12 cellular contexts compared by ENCODE assay signal in genomic region chr3:123143669-123144411, GRCh38. TPM values are rescaled to one million over a fixed set of nuclear protein-coding genes. Genes with fewer than 3 reads are reported as not detected.
DNase-seq lines count a peak whose midpoint lies in the region; FAIRE-seq and TF ChIP-seq lines count a peak whose summit lies in the region.
"Had no signal": no experiment of that assay in that cellular context is flagged by ENCODE, and none has a peak within 500 bp of the region (broad histone marks: within the 10 kb centered on the region; RNA-seq: fewer than 3 reads in every experiment).

No MANE protein-coding gene starts in this region.

- no peak for TF ChIP-seq EP300 in transverse colon (IDR thresholded peaks at IDR 0.05; ENCODE audit: low read depth)

- H3K4me3 ChIP-seq in SJSA1 (no peak overlapping the region), transverse colon (no peak overlapping the region)

- TF ChIP-seq CTCF in 22Rv1 (IDR thresholded peaks at IDR 0.05) (no peak), transverse colon (IDR thresholded peaks at IDR 0.05) (no peak)

- H3K27me3 ChIP-seq in SJSA1 (replicated peaks) (no peaks in the 10 kb centered on the region), transverse colon (no peaks in the 10 kb centered on the region)

- peak overlapping the region; percentile 13; the same call in 1 of the 2 replicates for H3K27ac ChIP-seq in 22Rv1
- 0 out of 2 replicates have a peak overlapping the region, but pooled peaks have one; percentile 4 for H3K27ac ChIP-seq in SJSA1
- H3K27ac ChIP-seq in transverse colon = no peak overlapping the region

- H3K36me3 ChIP-seq in SJSA1 (no peaks in the 10 kb centered on the region), transverse colon (peaks cover 0 to 15% (median under 1%) of the 10 kb centered on the region in 4 donors)

- WGBS in transverse colon (ENCODE audit: low coverage in 1 of 2), 2 donors = 77 to 82% methylated on average over 8 to 10 of the region's 10 CpGs

- H3K4me1 ChIP-seq in SJSA1 (replicated peaks) (peaks cover 18% of the 10 kb centered on the region), transverse colon (peaks cover 0 to under 1% (median under 1%) of the 10 kb centered on the region in 4 donors)

- in situ Hi-C loops in transverse colon (cut with MboI; ENCODE audit: low pct_ligation_motif_present in 1 of 4, low pct_unique_long_range_greater_than_20kb in 1 of 4, low sequenced_read_pairs in 3 of 4) = no loop called here

- no peaks in the 10 kb centered on the region for H3K9me3 ChIP-seq in SJSA1 (replicated peaks)
- no peaks in the 10 kb centered on the region for H3K9me3 ChIP-seq in transverse colon

- FAIRE-seq in HTR-8/SVneo (lab: Jason Lieb, UNC) = no peak

- intact Hi-C loops in transverse colon (cut with DNase I; ENCODE audit: low total_unique reads) = no loop called here

- DNase-seq in HTR-8/SVneo (ENCODE audit: insufficient read length, low spot score) (peak; percentile 29), SJSA1 (ENCODE audit: low read depth in 1 of 2, low spot score in 2 of 2) (peak; percentile 74 to 86), iPS-NIHi7 (ENCODE audit: extremely low spot score) (peak; percentile 59), SKM-1 treated with dmso at 0.1 percent for 144 hours (lab: John Stamatoyannopoulos, UW; ENCODE audit: unreplicated experiment) (no peak), transverse colon (no peak), T1000 (lab: John Stamatoyannopoulos, UW) (no peak), NCI-H82 (lab: John Stamatoyannopoulos, UW) (no peak)
- DNase-seq: activated T-cell treated with anti-CD3 and anti-CD28 coated beads, Interleukin-2, amount 50 U/mL, for 24 hours; left ventricle myocardium superior; NCI-H1092; T-helper 17 cell had no signal

- TF ChIP-seq POLR2A in transverse colon (IDR thresholded peaks at IDR 0.05) = no peak

RNA-seq across cellular contexts. Expression of gene SEC22A, which starts 57.9 kb away (rescaled TPM):
- 23.4 and 40.2 TPM in 2 replicates for total RNA-seq in SJSA1 (2014; rRNA removed; shearing (Covaris generic))
- 10 to 100 TPM in 3 of 4 donors, 1 to 10 TPM in 1; 4.5 to 33.8 (median 17.6) TPM for total RNA-seq in transverse colon

Comparison
In these comparisons a context has a peak if more than half of its experiments do, and no peak if none do; other contexts are left out.
1. H3K27ac ChIP-seq: peak in 22Rv1 (single experiment) and SJSA1 (single experiment); none in transverse colon (0 of 4).
2. DNase-seq: peak in HTR-8/SVneo (single experiment), SJSA1 (2 of 2) and iPS-NIHi7 (single experiment); none in SKM-1 treated with dmso at 0.1 percent for 144 hours (single experiment), transverse colon (single experiment), T1000 (single experiment) and NCI-H82 (single experiment).